25 cellular contexts compared by ENCODE assay signal in genomic region chr4:171353535-171353934, GRCh38.
"Had no signal": no experiment of that assay in that cellular context is flagged by ENCODE, and none has a peak within 500 bp of the region (broad histone marks: within the 10 kb centered on the region; RNA-seq: fewer than 3 reads in every experiment).

No MANE protein-coding gene starts in this region.

- DNase-seq: dermis blood vessel endothelial cell; dorsolateral prefrontal cortex; effector CD4-positive, alpha-beta T cell; effector memory CD4-positive, alpha-beta T cell; erythroblast; esophagus squamous epithelium; foreskin fibroblast; heart left ventricle; hypothalamus; left cardiac atrium; left lung; left ventricle myocardium superior; lower lobe of right lung; mesenchymal stem cell; mucosa of descending colon; naive B cell; naive thymus-derived CD8-positive, alpha-beta T cell had no signal

- H3K27ac ChIP-seq: coronary artery, dorsolateral prefrontal cortex, epithelial cell of prostate, esophagus squamous epithelium, gastroesophageal sphincter, heart left ventricle, hepatocyte, left lung, lower lobe of right lung had no signal

- H3K4me3 ChIP-seq: coronary artery, dorsolateral prefrontal cortex, esophagus squamous epithelium, gastroesophageal sphincter, heart left ventricle, hepatocyte, left lung, lower lobe of right lung, mucosa of descending colon had no signal

- FAIRE-seq: colon, frontal cortex, islet of Langerhans, keratinocyte had no signal

- H3K36me3 ChIP-seq: esophagus squamous epithelium, gastroesophageal sphincter, heart left ventricle, left lung, lower lobe of right lung had no signal

- H3K9me3 ChIP-seq: esophagus squamous epithelium, gastroesophageal sphincter, lower lobe of right lung, mucosa of descending colon had no signal
